In genomic region chr15:43893956-43894355, GRCh38 we compare ENCODE assay signal across 16 cellular contexts.
DNase-seq lines count a peak whose midpoint lies in the region; ATAC-seq and TF ChIP-seq lines count a peak whose summit lies in the region.
"Had no signal": no experiment of that assay in that cellular context is flagged by ENCODE, and none has a peak within 500 bp of the region (broad histone marks: within the 10 kb centered on the region; RNA-seq: fewer than 3 reads in every experiment).

No MANE protein-coding gene starts in this region.

- H3K27ac ChIP-seq in H9 (ENCODE audit: insufficient read length, low read depth, low read length): no peak overlapping the region
- H3K27ac ChIP-seq in body of pancreas: no peak overlapping the region
- peak overlapping the region; percentile 48 to 93 (median 88) for H3K27ac ChIP-seq in heart right ventricle
- peak overlapping the region; percentile 14 for H3K27ac ChIP-seq in rectal smooth muscle tissue (ENCODE audit: low read depth, low read length)
- H3K27ac ChIP-seq: GM23248 had no signal

- H3K9ac ChIP-seq in H9 (ENCODE audit: extremely low read depth, insufficient read length, low read length): no peak overlapping the region
- no peak overlapping the region for H3K9ac ChIP-seq in rectal smooth muscle tissue (ENCODE audit: low read length)
- H3K9ac ChIP-seq: GM23248 had no signal

- ATAC-seq in body of pancreas: peak; percentile 65
- peak; percentile 86 to 98 (median 95) for ATAC-seq in heart right ventricle
- ATAC-seq in HG03095 (IDR thresholded peaks at IDR 0.05; ENCODE audit: unreplicated experiment): no peak
- ATAC-seq: PC-3 had no signal

- no peak overlapping the region for H3K18ac ChIP-seq in H9 (ENCODE audit: insufficient read length, low read depth, low read length)

- intact Hi-C loops in body of pancreas (cut with DNase I) (no loop called here), heart right ventricle (cut with DNase I) (loop anchor here in 2 of 10 donors (1.0 to 2.0 kb wide), 2 partner anchors 15 to 17 kb away; no protein-coding TSS in a partner anchor)

- H2AFZ ChIP-seq in H9 (ENCODE audit: low read length): no peak overlapping the region
- H2AFZ ChIP-seq: GM23248 had no signal

- no peaks in the 10 kb centered on the region; the same call in 1 of the 2 replicates for H3K27me3 Mint-ChIP-seq in H9 (ENCODE audit: low read depth)
- H3K27me3 Mint-ChIP-seq: B cell; CD4-positive, alpha-beta memory T cell had no signal

- H3K4me2 ChIP-seq in H9 (ENCODE audit: insufficient read depth, insufficient read length, low read length): no peak overlapping the region

- no peaks in the 10 kb centered on the region for H3K79me2 ChIP-seq in H9 (ENCODE audit: insufficient read depth, low read length)

- H3K4me1 Mint-ChIP-seq in H9: peaks cover 8 to 10% of the 10 kb centered on the region in 2 experiments; a peak in 3 of 4 replicates
- H3K4me1 Mint-ChIP-seq: B cell; CD4-positive, alpha-beta memory T cell had no signal

- no peak overlapping the region for H4K8ac ChIP-seq in H9 (replicated peaks; ENCODE audit: insufficient read length, low read depth, low read length)

- H3K4me3 ChIP-seq in body of pancreas: no peak overlapping the region
- H3K4me3 ChIP-seq in heart right ventricle: peak overlapping the region in 2 of 10 donors; percentile 24 to 25
- H3K4me3 ChIP-seq in rectal smooth muscle tissue (ENCODE audit: low read length): no peak overlapping the region
- H3K4me3 ChIP-seq: GM23248 had no signal

- H3K4me3 Mint-ChIP-seq in H9: no peak overlapping the region
- H3K4me3 Mint-ChIP-seq: B cell; CD4-positive, alpha-beta memory T cell had no signal

- H3K9me3 Mint-ChIP-seq in H9: no peaks in the 10 kb centered on the region
- H3K9me3 Mint-ChIP-seq: CD4-positive, alpha-beta memory T cell had no signal

- H3K27me3 ChIP-seq in H9 (ENCODE audit: insufficient read depth, low read length): no peaks in the 10 kb centered on the region
- no peaks in the 10 kb centered on the region for H3K27me3 ChIP-seq in body of pancreas
- H3K27me3 ChIP-seq in heart right ventricle: no peaks in the 10 kb centered on the region
- no peaks in the 10 kb centered on the region for H3K27me3 ChIP-seq in rectal smooth muscle tissue (ENCODE audit: control insufficient read depth, insufficient read depth, low read length)

- H4K20me1 ChIP-seq in H9 (ENCODE audit: control insufficient read depth, insufficient read depth, insufficient read length): no peaks in the 10 kb centered on the region

- H3K79me1 ChIP-seq in H9 (ENCODE audit: insufficient read depth, low read depth, low read length, poor library complexity, severe bottlenecking): no peaks in the 10 kb centered on the region

- H4K5ac ChIP-seq in H9 (ENCODE audit: insufficient read length, low read depth, low read length): no peak overlapping the region

- no peak for TF ChIP-seq POLR2A in body of pancreas (IDR thresholded peaks at IDR 0.05)

- peaks cover 0 to 10% (median 4%) of the 10 kb centered on the region in 3 experiments; a peak in 3 of 7 replicates for H3K36me3 Mint-ChIP-seq in H9 (ENCODE audit: insufficient read depth in 1 of 3, low read depth in 3 of 3)
- H3K36me3 Mint-ChIP-seq: CD4-positive, alpha-beta memory T cell had no signal

- H3K56ac ChIP-seq in H9 (ENCODE audit: insufficient read length, low read depth, low read length): no peak overlapping the region

- H3K4ac ChIP-seq in H9 (ENCODE audit: low read depth, low read length): no peak overlapping the region

- H3K23ac ChIP-seq in H9 (ENCODE audit: insufficient read length, low read depth, low read length): no peak overlapping the region

- H2BK15ac ChIP-seq in H9 (ENCODE audit: low read depth, low read length): no peak overlapping the region

- no peak overlapping the region for H2BK120ac ChIP-seq in H9 (ENCODE audit: low read depth, low read length, poor library complexity, severe bottlenecking)

- H3K23me2 ChIP-seq in H9 (ENCODE audit: insufficient read length, low read depth, low read length, poor library complexity, severe bottlenecking): no peaks in the 10 kb centered on the region

- no peak overlapping the region for H2AK5ac ChIP-seq in H9 (ENCODE audit: insufficient read length, low read length)

- TF ChIP-seq CTCF in H9 (conservative IDR thresholded peaks at IDR 0.05) (no peak), body of pancreas (IDR thresholded peaks at IDR 0.05) (peak in 3 of 7 experiments; percentile 5 to 11 (median 6)), heart right ventricle (IDR thresholded peaks at IDR 0.05) (no peak)

- H3K36me3 ChIP-seq in body of pancreas (replicated peaks in 1 of 2; ENCODE audit: insufficient read depth in 1 of 2, low read depth in 2 of 2) (no peaks in the 10 kb centered on the region), heart right ventricle (no peaks in the 10 kb centered on the region), rectal smooth muscle tissue (ENCODE audit: control insufficient read depth, insufficient read depth, low read length) (no peaks in the 10 kb centered on the region)

- no peak overlapping the region for H4K91ac ChIP-seq in H9 (ENCODE audit: insufficient read length, low read depth, low read length)

- H3K4me1 ChIP-seq in H9 (ENCODE audit: insufficient read depth, low read length): no peaks in the 10 kb centered on the region; the same call in 1 of the 2 replicates
- H3K4me1 ChIP-seq in body of pancreas: peaks cover 36% of the 10 kb centered on the region
- H3K4me1 ChIP-seq in heart right ventricle: peaks cover 3 to 71% (median 16%) of the 10 kb centered on the region in 9 donors
- peaks cover 8% of the 10 kb centered on the region for H3K4me1 ChIP-seq in rectal smooth muscle tissue (ENCODE audit: control insufficient read depth, insufficient read depth, low read length)

- DNase-seq in H9 (no peak), body of pancreas (peak; percentile 58 to 76 (median 71)), heart right ventricle (peak; percentile 41 to 82), T-helper 1 cell (no peak), NAMALWA (ENCODE audit: low spot score) (no peak)
- DNase-seq in effector CD8-positive, alpha-beta T cell (lab: John Stamatoyannopoulos, UW): no peak
- DNase-seq: ACHN; CD4-positive, alpha-beta memory T cell; GM23248; KBM-7; NCI-H1092; NCI-H345; PC-3 had no signal

- no peak overlapping the region for H2BK20ac ChIP-seq in H9 (ENCODE audit: low read depth, low read length, poor library complexity, severe bottlenecking)

- H2BK12ac ChIP-seq in H9 (ENCODE audit: insufficient read length, low read depth, low read length): no peak overlapping the region

- no peak overlapping the region for H3T11ph ChIP-seq in H9 (ENCODE audit: low read length)

- H2BK5ac ChIP-seq in H9 (ENCODE audit: insufficient read length, low read length): no peak overlapping the region

- peak overlapping the region in 2 of 3 experiments; percentile 4 to 37; a peak in 4 of 7 replicates for H3K27ac Mint-ChIP-seq in H9
- H3K27ac Mint-ChIP-seq: B cell; CD4-positive, alpha-beta memory T cell had no signal

- no peak overlapping the region for H3K14ac ChIP-seq in H9 (ENCODE audit: insufficient read depth, low read length)

- H3K9me3 ChIP-seq in H9 (ENCODE audit: control insufficient read depth, low read depth, low read length): no peaks in the 10 kb centered on the region
- H3K9me3 ChIP-seq in body of pancreas: no peaks in the 10 kb centered on the region
- H3K9me3 ChIP-seq in heart right ventricle: no peaks in the 10 kb centered on the region

- WGBS in H9 (ENCODE audit: extremely low coverage, insufficient read length, low lambda C conversion rate): no CpG with 5 or more reads among the region's 1 CpG
- WGBS in body of pancreas, 2 donors: 18 to 31% methylated on average over 1 of the region's 1 CpG
- 47 to 51% methylated on average over 1 of the region's 1 CpG for WGBS in heart right ventricle, 2 donors

Comparison
In these comparisons a context has a peak if more than half of its experiments do, and no peak if none do; other contexts are left out.
1. DNase-seq: peak in body of pancreas (4 of 4) and heart right ventricle (2 of 2); none in H9 (single experiment), T-helper 1 cell (0 of 5), NAMALWA (single experiment) and effector CD8-positive, alpha-beta T cell (single experiment).
2. H3K27ac ChIP-seq: peak in heart right ventricle (10 of 10) and rectal smooth muscle tissue (single experiment); none in H9 (single experiment) and body of pancreas (0 of 4).